In genomic region chr22:35301370-35301874, GRCh38 we compare ENCODE assay signal across 8 cellular contexts. TPM values are rescaled to one million over a fixed set of nuclear protein-coding genes. Genes with fewer than 3 reads are reported as not detected.
A peak's percentile ranks its signal among the peaks of the same experiment; 100 is the strongest.
DNase-seq lines count a peak whose midpoint lies in the region; ATAC-seq and TF ChIP-seq lines count a peak whose summit lies in the region.

No MANE protein-coding gene starts in this region.

- H3K27me3 Mint-ChIP-seq in naive thymus-derived CD8-positive, alpha-beta T cell, result no peaks in the 10 kb centered on the region

- POLR2A ChIA-PET in naive thymus-derived CD8-positive, alpha-beta T cell (lab: Charles Lee), result interaction anchor here (0.9 kb wide), 1 partner anchor 33 kb away, joined by 3 read pairs; no protein-coding TSS in a partner anchor

- peaks cover 10 to 59% (median 48%) of the 10 kb centered on the region in 4 donors for H3K4me1 Mint-ChIP-seq in naive thymus-derived CD8-positive, alpha-beta T cell

- peaks cover 8% of the 10 kb centered on the region for H3K36me3 ChIP-seq in NT2/D1 (ENCODE audit: insufficient read depth, insufficient read length, low read length)

- DNase-seq in Daoy (ENCODE audit: low read depth), result peak; percentile 46
- DNase-seq in NT2/D1 (ENCODE audit: low read depth, low spot score), result no peak
- peak; percentile 99 for DNase-seq in choroid plexus epithelial cell (ENCODE audit: low read depth)
- DNase-seq in naive thymus-derived CD8-positive, alpha-beta T cell, result no peak
- no peak for DNase-seq in activated CD4-positive, CD25-positive, alpha-beta regulatory T cell (lab: John Stamatoyannopoulos, UW)
- DNase-seq in NCI-H526 treated with DMSO at 0.1 percent for 48 hours (lab: John Stamatoyannopoulos, UW), result no peak
- DNase-seq in D341Med (ENCODE audit: low spot score), result no peak
- DNase-seq in NCI-H2196 (lab: John Stamatoyannopoulos, UW; ENCODE audit: unreplicated experiment), result no peak

- no peak for TF ChIP-seq CTCF in choroid plexus epithelial cell (conservative IDR thresholded peaks at IDR 0.05; ENCODE audit: low read depth, low read length)

- H3K36me3 Mint-ChIP-seq in naive thymus-derived CD8-positive, alpha-beta T cell, result peaks cover 0 to 10% (median 8%) of the 10 kb centered on the region in 3 donors

- peak overlapping the region; percentile 44 to 100 (median 94) for H3K27ac Mint-ChIP-seq in naive thymus-derived CD8-positive, alpha-beta T cell

- no peaks in the 10 kb centered on the region for H3K4me1 ChIP-seq in NT2/D1 (ENCODE audit: insufficient read depth, insufficient read length)

- H3K27me3 ChIP-seq in NT2/D1 (ENCODE audit: insufficient read depth, insufficient read length), result no peaks in the 10 kb centered on the region

- peak overlapping the region; percentile 42 for H3K9ac ChIP-seq in NT2/D1 (ENCODE audit: insufficient read length, low read depth)

- no peaks in the 10 kb centered on the region for H3K9me3 ChIP-seq in NT2/D1 (ENCODE audit: insufficient read depth, low read length)

- H3K4me3 ChIP-seq in NT2/D1 (ENCODE audit: insufficient read length, low read depth) (no peak overlapping the region), choroid plexus epithelial cell (ENCODE audit: low read depth, low read length) (peak overlapping the region; percentile 90)

- peak overlapping the region; percentile 40 to 98 (median 79) for H3K4me3 Mint-ChIP-seq in naive thymus-derived CD8-positive, alpha-beta T cell

- no peaks in the 10 kb centered on the region for H3K9me3 Mint-ChIP-seq in naive thymus-derived CD8-positive, alpha-beta T cell

- ATAC-seq in naive thymus-derived CD8-positive, alpha-beta T cell, result no peak

RNA-seq across cellular contexts. Expression of gene TOM1, which starts 1.7 kb away (rescaled TPM):
- total RNA-seq in Daoy (2014; rRNA removed; shearing (Covaris generic)), result 19.9 and 25.8 TPM in 2 replicates
- total RNA-seq in naive thymus-derived CD8-positive, alpha-beta T cell, result 10 to 100 TPM; 45.9 to 47.8 TPM
- 10 to 100 TPM; 26.6 to 29.6 (median 29.2) TPM for polyA plus RNA-seq in naive thymus-derived CD8-positive, alpha-beta T cell

RNA-seq across cellular contexts. Expression of gene HMGXB4, which starts 44.1 kb away (rescaled TPM):
- total RNA-seq in Daoy (2014; rRNA removed; shearing (Covaris generic)), result 10.3 and 11.0 TPM in 2 replicates
- total RNA-seq in naive thymus-derived CD8-positive, alpha-beta T cell, result 10 to 100 TPM; 29.5 to 32.6 TPM
- polyA plus RNA-seq in naive thymus-derived CD8-positive, alpha-beta T cell, result 10 to 100 TPM in 2 of 3 donors, 1 to 10 TPM in 1; 7.9 to 17.8 (median 11.0) TPM

Comparison
In these comparisons a context has a peak if more than half of its experiments do, and no peak if none do; other contexts are left out.
1. DNase-seq: peak in Daoy (single experiment) and choroid plexus epithelial cell (single experiment); none in NT2/D1 (single experiment), naive thymus-derived CD8-positive, alpha-beta T cell (0 of 10), activated CD4-positive, CD25-positive, alpha-beta regulatory T cell (0 of 4), NCI-H526 treated with DMSO at 0.1 percent for 48 hours (single experiment), D341Med (single experiment) and NCI-H2196 (single experiment).